24 cellular contexts compared by ENCODE assay signal in the genomic region with DNA sequence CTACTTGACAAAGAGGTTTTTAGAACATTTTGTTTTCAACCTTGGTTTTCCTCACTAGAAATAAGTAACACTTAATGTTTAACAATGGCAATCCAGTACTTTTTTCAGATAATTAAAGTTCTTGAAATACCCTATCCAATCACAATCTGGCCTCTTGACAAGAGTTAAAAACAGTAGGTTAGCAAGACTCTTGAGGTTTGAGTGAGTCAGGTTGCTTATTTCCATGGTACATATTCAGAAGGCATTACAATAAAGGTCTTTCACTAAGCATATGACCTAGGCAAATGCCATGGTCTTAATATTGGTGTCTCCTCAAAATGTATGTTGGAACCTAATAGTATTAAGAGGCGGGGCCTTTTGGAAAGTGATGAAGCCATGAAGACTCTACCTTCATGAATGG. TPM values are rescaled to one million over a fixed set of nuclear protein-coding genes. Genes with fewer than 3 reads are reported as not detected.
DNase-seq lines count a peak whose midpoint lies in the region; ATAC-seq, FAIRE-seq and TF ChIP-seq lines count a peak whose summit lies in the region.
"Had no signal": no experiment of that assay in that cellular context is flagged by ENCODE, and none has a peak within 500 bp of the region (broad histone marks: within the 10 kb centered on the region; RNA-seq: fewer than 3 reads in every experiment).

No MANE protein-coding gene starts in this region.

- CTCF ChIA-PET in PC-3 (lab: Charles Lee) (no interaction called here), Calu3 (lab: Charles Lee) (no interaction called here)

- intact Hi-C loops in PC-3 (cut with micrococcal nuclease) (no loop called here), Right ventricle myocardium inferior (cut with DNase I) (no loop called here), Calu3 (cut with micrococcal nuclease; ENCODE audit: unreplicated experiment) (no loop called here)

- H3K9me3 Mint-ChIP-seq in Calu3 (ENCODE audit: low read depth, unreplicated experiment) = no peaks in the 10 kb centered on the region

- H3K4me1 Mint-ChIP-seq in Calu3 (ENCODE audit: low read depth, unreplicated experiment) = peaks cover 22% of the 10 kb centered on the region

- no peaks in the 10 kb centered on the region for H3K9me2 ChIP-seq in PC-3 (replicated peaks; ENCODE audit: low read length)

- H3K9ac ChIP-seq in PC-3 (ENCODE audit: low read length) = no peak overlapping the region

- no peaks in the 10 kb centered on the region for H4K20me1 ChIP-seq in PC-3 (ENCODE audit: low read length)

- no peak overlapping the region for H2AFZ ChIP-seq in PC-3 (ENCODE audit: low read length)
- H2AFZ ChIP-seq: PC-9 had no signal

- no peaks in the 10 kb centered on the region for H3K9me3 ChIP-seq in PC-3 (ENCODE audit: low read length)

- H3K4me3 ChIP-seq in HL-60 (replicated peaks; ENCODE audit: insufficient read depth, low read length) (no peak overlapping the region), PC-3 (ENCODE audit: low read length) (no peak overlapping the region)
- H3K4me3 ChIP-seq: PC-9 had no signal

- H3K79me2 ChIP-seq in PC-3 (ENCODE audit: low read length) = no peaks in the 10 kb centered on the region

- H3K27ac ChIP-seq in HL-60 (replicated peaks) (peak overlapping the region; percentile 96), PC-3 (ENCODE audit: low read length) (no peak overlapping the region)
- H3K27ac ChIP-seq: C4-2B, PC-9, RWPE1 had no signal

- H3K27me3 Mint-ChIP-seq in Calu3 (ENCODE audit: unreplicated experiment) = no peaks in the 10 kb centered on the region

- POLR2A ChIA-PET in PC-3 (lab: Charles Lee; ENCODE audit: unreplicated experiment) = no interaction called here

- no peak overlapping the region for H3K27ac Mint-ChIP-seq in Calu3 (ENCODE audit: unreplicated experiment)

- H3K4me3 Mint-ChIP-seq in Calu3 (ENCODE audit: low read depth, unreplicated experiment) = no peak overlapping the region

- no peak overlapping the region for H3K4me2 ChIP-seq in PC-3 (ENCODE audit: low read length)
- H3K4me2 ChIP-seq: PC-9 had no signal

- H3K36me3 Mint-ChIP-seq in Calu3 (ENCODE audit: insufficient read depth, unreplicated experiment) = no peaks in the 10 kb centered on the region

- peak; percentile 85 for FAIRE-seq in GM19239 (lab: Jason Lieb, UNC)
- FAIRE-seq: HepG2 had no signal

- H3K27me3 ChIP-seq in HL-60 (ENCODE audit: insufficient read depth, poor library complexity, severe bottlenecking) (no peaks in the 10 kb centered on the region), PC-3 (ENCODE audit: low read length) (no peaks in the 10 kb centered on the region)

- no peak for DNase-seq in GM19239 (ENCODE audit: insufficient read length, low spot score)
- DNase-seq in HL-60 (ENCODE audit: low read depth in 1 of 2, low spot score in 1 of 2) = no peak
- peak; percentile 19 for DNase-seq in OCI-M1 (lab: John Stamatoyannopoulos, UW)
- DNase-seq in renal cortical epithelial cell (ENCODE audit: low read depth) = peak; percentile 71
- no peak for DNase-seq in PC-3
- no peak for DNase-seq in Right ventricle myocardium inferior (ENCODE audit: missing footprints)
- DNase-seq in Calu3 = no peak
- DNase-seq in GF-D8 (lab: John Stamatoyannopoulos, UW) = no peak
- DNase-seq: AML-193; DMS79 treated with DMSO at 0.1 percent for 48 hours; GOT3; KG1; NCI-H1105; NCI-H1694; NCI-H2081 treated with DMSO at 0.1 percent for 48 hours; NCI-H446 treated with DMSO at 0.1 percent for 48 hours; NCI-H748 treated with DMSO at 0.1 percent for 48 hours; NK-92 treated with Interleukin-12 subunit alpha and Interleukin-12 subunit beta, amount 100 ng/mL, for 24 hours; PC-9; SW 1271; T-helper 2 cell had no signal

- no peak for TF ChIP-seq CTCF in HL-60 (IDR thresholded peaks at IDR 0.05; ENCODE audit: insufficient read depth, low read length)
- no peak for TF ChIP-seq CTCF in PC-3 (conservative IDR thresholded peaks at IDR 0.05; ENCODE audit: low read depth, low read length)
- no peak for TF ChIP-seq CTCF in Calu3 (IDR thresholded peaks at IDR 0.05; ENCODE audit: unreplicated experiment)

- H3K4me1 ChIP-seq in PC-3 (ENCODE audit: insufficient read depth, low read length) = peaks cover 11% of the 10 kb centered on the region

- H3K36me3 ChIP-seq in PC-3 (ENCODE audit: low read depth, low read length) = no peaks in the 10 kb centered on the region

- H3F3A ChIP-seq in PC-3 (ENCODE audit: low read length, unreplicated experiment) = no peaks in the 10 kb centered on the region

- ATAC-seq in PC-3 (no peak), Right ventricle myocardium inferior (no peak)
- ATAC-seq: HepG2 had no signal

- BruUV-seq in PC-3 (replicated peaks; lab: Mats Ljungman, UMichigan) (no TSS peak), Calu3 (replicated peaks; lab: Mats Ljungman, UMichigan) (no TSS peak)

RNA-seq across cellular contexts. Expression of gene SUCNR1, which starts 5.6 kb away (rescaled TPM):
- 0.17 and 2.1 TPM in 2 replicates for total RNA-seq in renal cortical epithelial cell
- total RNA-seq in PC-3 (2014; rRNA removed) = not detected in 2 replicates
- total RNA-seq in Right ventricle myocardium inferior = 0.35 TPM
- 0.07 TPM in 1 of 2 replicates, not detected in the other for total RNA-seq in Calu3 (2022)
- total RNA-seq: HepG2, PC-9 had no signal

Comparison
In these comparisons a context has a peak if more than half of its experiments do, and no peak if none do; other contexts are left out.
1. DNase-seq: peak in OCI-M1 (single experiment) and renal cortical epithelial cell (single experiment); none in GM19239 (single experiment), HL-60 (0 of 2), PC-3 (single experiment), Right ventricle myocardium inferior (single experiment), Calu3 (single experiment) and GF-D8 (single experiment).